ENCODE assay signal across 1 cellular context in the genomic region with DNA sequence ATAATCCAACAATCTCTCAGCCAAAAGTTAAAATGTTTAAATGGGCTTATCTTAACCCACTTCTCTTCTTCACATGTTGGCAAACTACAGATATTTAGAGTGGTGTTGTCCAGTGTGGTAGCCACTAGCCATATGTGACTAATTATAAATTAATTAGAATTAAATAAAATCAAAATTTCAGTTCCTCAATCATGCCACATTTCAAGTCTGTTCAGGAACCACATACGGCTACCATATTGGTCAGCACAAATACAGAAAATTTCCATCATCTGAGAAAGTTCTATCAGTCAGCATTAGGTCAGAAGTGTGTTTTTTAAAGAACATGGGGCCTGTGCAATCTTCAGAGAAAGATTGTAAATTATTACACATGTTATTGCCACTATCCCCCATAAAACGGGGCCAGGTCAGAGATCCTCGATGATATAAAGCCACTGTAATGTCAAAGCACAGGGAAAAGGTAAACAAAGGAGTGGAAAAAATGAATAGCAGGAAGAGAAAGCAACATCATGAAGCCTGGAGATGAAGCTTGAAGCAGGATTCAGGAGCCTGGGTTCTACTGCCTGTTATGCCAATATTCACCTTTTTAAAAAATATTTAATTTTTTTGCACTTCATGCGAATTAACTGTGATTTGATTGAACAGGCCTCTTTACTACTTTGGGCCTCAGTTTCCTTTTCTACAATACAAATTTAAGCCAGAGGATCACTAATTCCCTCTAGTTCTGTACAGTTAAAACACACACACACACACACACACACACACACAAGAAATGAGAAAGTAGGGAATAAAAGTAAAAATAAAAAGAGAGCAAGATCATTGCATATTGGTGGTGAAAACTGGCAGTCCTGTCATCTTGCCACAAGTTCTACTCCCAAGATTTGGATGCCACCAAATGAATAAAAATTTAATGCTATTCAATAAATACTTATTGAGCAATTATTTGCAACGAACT.
TF ChIP-seq lines count a peak whose summit lies in the region.

No MANE protein-coding gene starts in this region.

TF ChIP-seq in GM12878, 131 proteins besides CTCF, POLR2A, EP300 and RAD21:
- TF ChIP-seq SIN3A (IDR thresholded peaks at IDR 0.05; ENCODE audit: low read depth, low read length) (0 out of 2 replicates have a peak, but pooled peaks have one; percentile 30), RUNX3 (IDR thresholded peaks at IDR 0.05; ENCODE audit: low read length) (peak; percentile 24; the same call in 1 of the 2 replicates), GABPA (IDR thresholded peaks at IDR 0.05; ENCODE audit: low read depth) (no peak), SPI1 (IDR thresholded peaks at IDR 0.05; ENCODE audit: borderline replicate concordance, insufficient read depth, low read depth, low read length) (peak; percentile 55; the same call in 1 of the 2 replicates)
